In genomic region chr1:37153701-37154100, GRCh38 we compare ENCODE assay signal across 25 cellular contexts.
"Had no signal": no experiment of that assay in that cellular context is flagged by ENCODE, and none has a peak within 500 bp of the region (broad histone marks: within the 10 kb centered on the region; RNA-seq: fewer than 3 reads in every experiment).

No MANE protein-coding gene starts in this region.

- H3K36me3 ChIP-seq: neural progenitor cell, pancreas, prostate gland, right lobe of liver, sigmoid colon, stomach, thoracic aorta, thyroid gland, tibial nerve, upper lobe of right lung, uterus had no signal

- H3K27me3 ChIP-seq: neural progenitor cell, pancreas, right lobe of liver, thyroid gland, tibial nerve, upper lobe of right lung had no signal

- H3K4me1 ChIP-seq: neural progenitor cell, pancreas, prostate gland, right lobe of liver, sigmoid colon, stomach, upper lobe of right lung, uterus had no signal

- H3K9me3 ChIP-seq: pancreas, prostate gland, right lobe of liver, sigmoid colon, thoracic aorta, thyroid gland, upper lobe of right lung, uterus had no signal

- DNase-seq: naive thymus-derived CD4-positive, alpha-beta T cell; natural killer cell; occipital lobe; pancreas; retina; right cardiac atrium; right lobe of liver; sigmoid colon; small intestine; stimulated activated CD4-positive, alpha-beta T cell treated with anti-CD3 and anti-CD28 coated beads, Interleukin-15, amount 100 ng/mL, for 24 hours; stimulated activated CD4-positive, alpha-beta T cell treated with anti-CD3 and anti-CD28 coated beads, Interleukin-2, amount 100 ng/mL, for 24 hours; stimulated activated CD4-positive, alpha-beta T cell treated with anti-CD3 and anti-CD28 coated beads, Interleukin-2, amount 100 ng/mL, for 48 hours; stimulated activated CD4-positive, alpha-beta T cell treated with anti-CD3 and anti-CD28 coated beads, Interleukin-4, amount 100 ng/mL, for 24 hours; stimulated activated naive B cell treated with anti-CD40 and anti-IgM and Interleukin-4, amounts not matched to agents 10 μg/mL and 1 μg/mL and 100 μg/mL, for 72 hours; stimulated activated naive CD4-positive, alpha-beta T cell treated with Interleukin-2 at 50 U/mL for 16 hours; stomach; thyroid gland; trophoblast cell; upper lobe of right lung; uterus had no signal

- H3K4me3 ChIP-seq: neural progenitor cell, pancreas, prostate gland, right lobe of liver, sigmoid colon, stomach, thoracic aorta, thyroid gland, tibial nerve, upper lobe of right lung, uterus had no signal

- ATAC-seq: naive thymus-derived CD4-positive, alpha-beta T cell; natural killer cell; pancreas; right cardiac atrium; right lobe of liver; stimulated activated effector memory CD8-positive, alpha-beta T cell treated with anti-CD3 and anti-CD28 coated beads, Interleukin-12 subunit alpha, Interleukin-12 subunit beta, amount 100 ng/mL, for 72 hours; stimulated activated naive B cell treated with anti-CD40 and anti-IgM and Interleukin-4, amounts not matched to agents 10 μg/mL and 1 μg/mL and 100 μg/mL, for 72 hours; upper lobe of right lung had no signal

- H3K27ac ChIP-seq: neural progenitor cell, pancreas, prostate gland, right lobe of liver, sigmoid colon, stomach, thoracic aorta, thyroid gland, tibial nerve, upper lobe of right lung, uterus had no signal
